In genomic region chr6:37698264-37699137, GRCh38 we compare ENCODE assay signal across 8 cellular contexts. TPM values are rescaled to one million over a fixed set of nuclear protein-coding genes. Genes with fewer than 3 reads are reported as not detected.
A peak's percentile ranks its signal among the peaks of the same experiment; 100 is the strongest.
DNase-seq lines count a peak whose midpoint lies in the region; ATAC-seq lines count a peak whose summit lies in the region.

No MANE protein-coding gene starts in this region.

- peak; percentile 29 for ATAC-seq in GM18867 (IDR thresholded peaks at IDR 0.05; ENCODE audit: unreplicated experiment)
- ATAC-seq in HG03045 (IDR thresholded peaks at IDR 0.05; ENCODE audit: unreplicated experiment) = no peak

- DNase-seq in NCI-H1930 (lab: John Stamatoyannopoulos, UW) (peak; percentile 75 to 77), pons (ENCODE audit: low spot score) (no peak)
- peak; percentile 25 to 34 for DNase-seq in activated CD4-positive, alpha-beta T cell treated with anti-CD3 and anti-CD28 coated beads, Interleukin-2, amount 50 U/mL, for 4 hours
- DNase-seq in effector memory CD4-positive, alpha-beta T cell = peak; percentile 47 to 72 (median 56)
- DNase-seq in stimulated activated CD8-positive, alpha-beta memory T cell treated with anti-CD3 and anti-CD28 coated beads, Interleukin-4, amount 100 ng/mL, for 48 hours = peak; percentile 68

- H3K36me3 ChIP-seq in effector memory CD4-positive, alpha-beta T cell (ENCODE audit: control insufficient read depth, insufficient read depth, low read length) = no peaks in the 10 kb centered on the region
- no peaks in the 10 kb centered on the region for H3K36me3 ChIP-seq in mesodermal cell (ENCODE audit: control insufficient read depth, insufficient read depth, low read length)

- peaks cover 6% of the 10 kb centered on the region for H3K27me3 ChIP-seq in effector memory CD4-positive, alpha-beta T cell (replicated peaks; ENCODE audit: control insufficient read depth, insufficient read depth, low read length, poor library complexity, severe bottlenecking)

- peaks cover 14% of the 10 kb centered on the region for H3K4me1 ChIP-seq in effector memory CD4-positive, alpha-beta T cell (ENCODE audit: control insufficient read depth, insufficient read depth, low read length, poor library complexity, severe bottlenecking)
- H3K4me1 ChIP-seq in mesodermal cell (ENCODE audit: control insufficient read depth, insufficient read depth, low read length, poor library complexity, severe bottlenecking) = peaks cover 11% of the 10 kb centered on the region

- peak overlapping the region; percentile 61 for H3K27ac ChIP-seq in effector memory CD4-positive, alpha-beta T cell (ENCODE audit: insufficient read depth, low read length, poor library complexity, severe bottlenecking)
- H3K27ac ChIP-seq in mesodermal cell (ENCODE audit: low read depth, low read length, severe bottlenecking) = no peak overlapping the region

- H3K4me3 ChIP-seq in effector memory CD4-positive, alpha-beta T cell (ENCODE audit: insufficient read depth, low read depth, low read length, poor library complexity, severe bottlenecking) = peak overlapping the region; percentile 85
- peak overlapping the region; percentile 53 for H3K4me3 ChIP-seq in mesodermal cell (ENCODE audit: extremely low read depth, insufficient read depth, low read length, poor library complexity, severe bottlenecking)

- H3K9me3 ChIP-seq in effector memory CD4-positive, alpha-beta T cell (ENCODE audit: control insufficient read depth, low read length) = no peaks in the 10 kb centered on the region
- H3K9me3 ChIP-seq in mesodermal cell (ENCODE audit: control insufficient read depth, low read length) = no peaks in the 10 kb centered on the region

- WGBS in mesodermal cell (ENCODE audit: insufficient coverage in 2 of 2), 2 experiments = 0% methylated on average over 56 to 71 of the region's 72 CpGs

RNA-seq across cellular contexts. Expression of gene MDGA1, which starts 0.8 kb away (rescaled TPM):
- 2.1 TPM for polyA plus RNA-seq in mesodermal cell (2013, experiment 1 of 2)
- 1.6 TPM for polyA plus RNA-seq in mesodermal cell (2013, experiment 2 of 2)
